ENCODE assay signal across 17 cellular contexts in genomic region chr2:163157891-163158511, GRCh38.
DNase-seq lines count a peak whose midpoint lies in the region; ATAC-seq and TF ChIP-seq lines count a peak whose summit lies in the region.
"Had no signal": no experiment of that assay in that cellular context is flagged by ENCODE, and none has a peak within 500 bp of the region (broad histone marks: within the 10 kb centered on the region; RNA-seq: fewer than 3 reads in every experiment).

No MANE protein-coding gene starts in this region.

- CTCF ChIA-PET in IMR-90 (lab: Yijun Ruan, JAX), result interaction anchor here (0.8 to 1.0 kb wide), 2 partner anchors 10 to 11 kb away, joined by 3 to 4 read pairs; no protein-coding TSS in a partner anchor

- H3K79me2 ChIP-seq in ACC112 (ENCODE audit: control insufficient read depth, insufficient read depth, low read length, unreplicated experiment), result no peaks in the 10 kb centered on the region

- no peak overlapping the region for H2AK9ac ChIP-seq in IMR-90 (replicated peaks; ENCODE audit: low read depth, low read length, poor library complexity)

- dilution Hi-C loops in IMR-90 (cut with HindIII; ENCODE audit: low sequenced_read_pairs, unreplicated experiment), result no loop called here

- in situ Hi-C loops in IMR-90 (cut with MboI; ENCODE audit: low sequenced_read_pairs) (no loop called here), astrocyte of the cerebellum (cut with HindIII; ENCODE audit: low sequenced_read_pairs) (loop anchor here (25.0 kb wide), 1 partner anchor 1329 kb away; no protein-coding TSS in a partner anchor)

- no peak overlapping the region for H3K14ac ChIP-seq in IMR-90 (replicated peaks; ENCODE audit: low read depth, low read length)

- TF ChIP-seq CTCF in IMR-90 (conservative IDR thresholded peaks at IDR 0.05; ENCODE audit: low read depth, low read length) (no peak), astrocyte of the cerebellum (IDR thresholded peaks at IDR 0.05; ENCODE audit: low read depth, low read length, missing control alignments) (no peak), testis (IDR thresholded peaks at IDR 0.05) (no peak), lower leg skin (IDR thresholded peaks at IDR 0.05) (no peak)

- peak overlapping the region; percentile 60; the same call in 1 of the 2 replicates for H2BK120ac ChIP-seq in IMR-90 (ENCODE audit: low read depth, low read length)

- no peak overlapping the region for H2BK15ac ChIP-seq in IMR-90 (ENCODE audit: low read depth, low read length)

- H2BK20ac ChIP-seq in IMR-90 (ENCODE audit: low read depth, low read length), result no peak overlapping the region

- H3K27me3 ChIP-seq in ACC112 (ENCODE audit: insufficient read depth, low read length), result no peaks in the 10 kb centered on the region
- H3K27me3 ChIP-seq in IMR-90 (ENCODE audit: control insufficient read depth, insufficient read depth, low read length), result no peaks in the 10 kb centered on the region
- H3K27me3 ChIP-seq in testis, result no peaks in the 10 kb centered on the region

- TF ChIP-seq POLR2A in IMR-90 (IDR thresholded peaks at IDR 0.05; ENCODE audit: low read depth, low read length), result no peak
- TF ChIP-seq POLR2A in testis (IDR thresholded peaks at IDR 0.05), result no peak
- no peak for TF ChIP-seq POLR2A in lower leg skin (IDR thresholded peaks at IDR 0.05)

- no peak overlapping the region for H3K56ac ChIP-seq in IMR-90 (ENCODE audit: extremely low read depth, insufficient read depth, low read length)

- intact Hi-C loops in IMR-90 (cut with micrococcal nuclease) (loop anchor here (2.0 to 10.0 kb wide), 4 partner anchors 189 to 1559 kb away; partner anchors contain the start of gene FIGN), testis (cut with DNase I; ENCODE audit: low total_unique reads) (no loop called here), lower leg skin (cut with DNase I; ENCODE audit: low total_unique reads) (no loop called here)

- H3K9me1 ChIP-seq in IMR-90 (ENCODE audit: insufficient read depth, low read length), result no peaks in the 10 kb centered on the region

- H3K4me2 ChIP-seq in IMR-90 (ENCODE audit: low read depth, low read length), result peak overlapping the region; percentile 62; the same call in 1 of the 2 replicates

- peak; percentile 89 for DNase-seq in IMR-90
- peak; percentile 20 for DNase-seq in astrocyte of the cerebellum (ENCODE audit: low read depth)
- DNase-seq in foreskin melanocyte, result peak; percentile 53
- DNase-seq in testis, result no peak
- DNase-seq in lower leg skin (ENCODE audit: low spot score in 2 of 2), result no peak
- DNase-seq in NCI-H446 (lab: John Stamatoyannopoulos, UW), result no peak
- no peak for DNase-seq in OCI-M1 (lab: John Stamatoyannopoulos, UW)
- DNase-seq: activated CD4-positive, CD25-positive, alpha-beta regulatory T cell; activated T-cell treated with anti-CD3 and anti-CD28 coated beads, Interleukin-2, amount 50 U/mL, for 1 hour; amygdala; endodermal cell; H9; NCI-H1417 treated with DMSO at 0.1 percent for 48 hours; NCI-H82; stimulated activated CD4-positive, alpha-beta T cell treated with anti-CD3 and anti-CD28 coated beads, Interleukin-2, amount 100 ng/mL, for 48 hours; stimulated activated naive B cell treated with anti-CD40 and anti-IgM and Interleukin-4, amounts not matched to agents 10 μg/mL and 1 μg/mL and 100 μg/mL, for 72 hours had no signal

- H2AFZ ChIP-seq in ACC112 (ENCODE audit: low read length, unreplicated experiment) (no peak overlapping the region), IMR-90 (replicated peaks; ENCODE audit: low read length, poor library complexity) (no peak overlapping the region)

- no peak for TF ChIP-seq RAD21 in IMR-90 (IDR thresholded peaks at IDR 0.05; ENCODE audit: low read length)

- no peaks in the 10 kb centered on the region for H3K36me3 ChIP-seq in ACC112 (ENCODE audit: insufficient read depth, low read length)
- H3K36me3 ChIP-seq in IMR-90 (ENCODE audit: control insufficient read depth, insufficient read depth, low read length), result no peaks in the 10 kb centered on the region
- no peaks in the 10 kb centered on the region for H3K36me3 ChIP-seq in testis (ENCODE audit: low read depth, missing control alignments)

- H3K4me3 ChIP-seq in ACC112 (ENCODE audit: low read depth, low read length) (no peak overlapping the region), IMR-90 (ENCODE audit: insufficient read depth, low read depth, low read length) (no peak overlapping the region), astrocyte of the cerebellum (ENCODE audit: low read depth, low read length) (no peak overlapping the region), testis (no peak overlapping the region), lower leg skin (ENCODE audit: low read depth, poor library complexity, severe bottlenecking) (no peak overlapping the region)

- no peak overlapping the region; the same call in 1 of the 2 replicates for H3K18ac ChIP-seq in IMR-90 (ENCODE audit: low read depth, low read length)

- ATAC-seq in IMR-90 (ENCODE audit: low read depth), result peak; percentile 88
- ATAC-seq: stimulated activated naive B cell treated with anti-CD40 and anti-IgM and Interleukin-4, amounts not matched to agents 10 μg/mL and 1 μg/mL and 100 μg/mL, for 72 hours had no signal

- H3K23ac ChIP-seq in IMR-90 (ENCODE audit: low read depth, low read length), result no peak overlapping the region

- H4K8ac ChIP-seq in IMR-90 (ENCODE audit: low read depth in 2 of 2, low read length in 2 of 2), result no peak overlapping the region

- H3K4me1 ChIP-seq in ACC112 (ENCODE audit: control insufficient read depth, insufficient read depth, low read length, unreplicated experiment) (peaks cover 31% of the 10 kb centered on the region), IMR-90 (ENCODE audit: control insufficient read depth, insufficient read depth, low read length) (peaks cover 8% of the 10 kb centered on the region), testis (no peaks in the 10 kb centered on the region)

- H4K20me1 ChIP-seq in IMR-90 (ENCODE audit: insufficient read depth, low read length), result no peaks in the 10 kb centered on the region

- no CpG with 5 or more reads among the region's 1 CpG for WGBS in IMR-90 (ENCODE audit: extremely low coverage in 2 of 2, insufficient read length in 1 of 2), 2 experiments
- 100% methylated on average over 1 of the region's 1 CpG for WGBS in testis, 2 donors
- 86 to 92% methylated on average over 1 of the region's 1 CpG for WGBS in lower leg skin, 2 donors

- H2AK5ac ChIP-seq in IMR-90 (ENCODE audit: low read depth, low read length), result no peak overlapping the region

- no peak overlapping the region for H3K9ac ChIP-seq in IMR-90 (ENCODE audit: low read depth, low read length)

- H4K91ac ChIP-seq in IMR-90 (ENCODE audit: insufficient read depth, low read depth, low read length), result no peak overlapping the region

- no peaks in the 10 kb centered on the region for H3K79me1 ChIP-seq in IMR-90 (ENCODE audit: low read depth in 1 of 2, low read length in 2 of 2)

- H3K9me3 ChIP-seq in IMR-90 (ENCODE audit: control insufficient read depth, insufficient read depth, low read length) (no peaks in the 10 kb centered on the region), testis (no peaks in the 10 kb centered on the region)

- peak overlapping the region; percentile 99 for H2BK5ac ChIP-seq in IMR-90 (ENCODE audit: low read depth, low read length, poor library complexity, severe bottlenecking)

- POLR2A ChIA-PET in IMR-90 (lab: Charles Lee; ENCODE audit: unreplicated experiment), result no interaction called here

- H3K27ac ChIP-seq in ACC112 (ENCODE audit: low read depth, low read length), result peak overlapping the region; percentile 63
- H3K27ac ChIP-seq in IMR-90 (ENCODE audit: insufficient read depth, low read length), result peak overlapping the region; percentile 62; the same call in 1 of the 2 replicates
- no peak overlapping the region for H3K27ac ChIP-seq in testis

- peak overlapping the region; percentile 39; the same call in 1 of the 2 replicates for H3K4ac ChIP-seq in IMR-90 (ENCODE audit: low read depth, low read length)

- BruUV-seq in IMR-90 (replicated peaks; lab: Mats Ljungman, UMichigan), result no TSS peak

- no peak overlapping the region for H4K5ac ChIP-seq in IMR-90 (ENCODE audit: low read depth, low read length)

TF ChIP-seq in IMR-90, 13 proteins besides CTCF, POLR2A, EP300 and RAD21:
- TF ChIP-seq CEBPB (IDR thresholded peaks at IDR 0.05; ENCODE audit: low read depth, low read length) (peak; percentile 67), MXI1 (IDR thresholded peaks at IDR 0.05; ENCODE audit: borderline replicate concordance, low read depth, low read length) (no peak), BHLHE40 (IDR thresholded peaks at IDR 0.05; ENCODE audit: low read depth, low read length) (no peak), ELK1 (IDR thresholded peaks at IDR 0.05; ENCODE audit: borderline replicate concordance, low read depth, low read length) (no peak), FOS (IDR thresholded peaks at IDR 0.05; ENCODE audit: low read depth, low read length) (peak; percentile 71; the same call in 1 of the 2 replicates)
- TF ChIP-seq, protein P1, sequence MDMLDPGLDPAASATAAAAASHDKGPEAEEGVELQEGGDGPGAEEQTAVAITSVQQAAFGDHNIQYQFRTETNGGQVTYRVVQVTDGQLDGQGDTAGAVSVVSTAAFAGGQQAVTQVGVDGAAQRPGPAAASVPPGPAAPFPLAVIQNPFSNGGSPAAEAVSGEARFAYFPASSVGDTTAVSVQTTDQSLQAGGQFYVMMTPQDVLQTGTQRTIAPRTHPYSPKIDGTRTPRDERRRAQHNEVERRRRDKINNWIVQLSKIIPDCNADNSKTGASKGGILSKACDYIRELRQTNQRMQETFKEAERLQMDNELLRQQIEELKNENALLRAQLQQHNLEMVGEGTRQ (IDR thresholded peaks at IDR 0.05; ENCODE audit: low read depth, low read length), result no peak

Comparison
In these comparisons a context has a peak if more than half of its experiments do, and no peak if none do; other contexts are left out.
1. H3K27ac ChIP-seq: peak in ACC112 (single experiment) and IMR-90 (single experiment); none in testis (0 of 2).
2. DNase-seq: peak in IMR-90 (single experiment), astrocyte of the cerebellum (single experiment) and foreskin melanocyte (single experiment); none in testis (single experiment), lower leg skin (0 of 2), NCI-H446 (0 of 2) and OCI-M1 (single experiment).